1 cellular context compared by ENCODE assay signal in genomic region chr9:79667716-79668458, GRCh38.
TF ChIP-seq lines count a peak whose summit lies in the region.

No MANE protein-coding gene starts in this region.

TF ChIP-seq in GM23338, 12 proteins besides CTCF, POLR2A, EP300 and RAD21 (continued from another document):
- TF ChIP-seq ZNF462 (CRISPR knock-in tag; IDR thresholded peaks at IDR 0.05) = no peak
- TF ChIP-seq ZNF331 (CRISPR knock-in tag; IDR thresholded peaks at IDR 0.05; ENCODE audit: low read depth) = no peak
